ENCODE assay signal across 11 cellular contexts in genomic region chr4:180060159-180060889, GRCh38.
DNase-seq lines count a peak whose midpoint lies in the region; ATAC-seq and TF ChIP-seq lines count a peak whose summit lies in the region.
"Had no signal": no experiment of that assay in that cellular context is flagged by ENCODE, and none has a peak within 500 bp of the region (broad histone marks: within the 10 kb centered on the region; RNA-seq: fewer than 3 reads in every experiment).

No MANE protein-coding gene starts in this region.

- peak overlapping the region in 4 of 5 donors; percentile 25 to 93 (median 63) for H3K27ac ChIP-seq in adrenal gland
- H3K27ac ChIP-seq: SJCRH30 had no signal

- H3K27me3 Mint-ChIP-seq in Caco-2 (ENCODE audit: insufficient read depth, unreplicated experiment), result peaks cover 25% of the 10 kb centered on the region
- H3K27me3 Mint-ChIP-seq in T-helper 2 cell treated with Interferon-gamma antibody and Interleukin-4, amounts not matched to agents 5 μg/mL and 100 μg/mL, for 36 hours (ENCODE audit: low read depth), result peaks cover 38% of the 10 kb centered on the region

- BruUV-seq in Caco-2 (replicated peaks; lab: Mats Ljungman, UMichigan), result no TSS peak

- POLR2A ChIA-PET in Caco-2 (lab: Charles Lee), result no interaction called here

- no peaks in the 10 kb centered on the region for H3K9me3 Mint-ChIP-seq in Caco-2 (ENCODE audit: unreplicated experiment)
- no peaks in the 10 kb centered on the region for H3K9me3 Mint-ChIP-seq in T-helper 2 cell treated with Interferon-gamma antibody and Interleukin-4, amounts not matched to agents 5 μg/mL and 100 μg/mL, for 36 hours

- H3K27me3 ChIP-seq in Caco-2 (replicated peaks; ENCODE audit: control insufficient read depth, insufficient read depth, low read length) (no peaks in the 10 kb centered on the region; the same call in 1 of the 2 replicates), adrenal gland (no peaks in the 10 kb centered on the region)
- H3K27me3 ChIP-seq: SJCRH30 had no signal

- H3K4me1 Mint-ChIP-seq in Caco-2 (ENCODE audit: low read depth, unreplicated experiment), result no peaks in the 10 kb centered on the region
- peaks cover 2% of the 10 kb centered on the region for H3K4me1 Mint-ChIP-seq in T-helper 2 cell treated with Interferon-gamma antibody and Interleukin-4, amounts not matched to agents 5 μg/mL and 100 μg/mL, for 36 hours (ENCODE audit: low read depth)

- in situ Hi-C loops in KBM-7 (cut with MboI; ENCODE audit: low pct_unique_long_range_greater_than_20kb, low sequenced_read_pairs), result no loop called here

- no peaks in the 10 kb centered on the region for H3K36me3 Mint-ChIP-seq in Caco-2 (ENCODE audit: insufficient read depth, unreplicated experiment)
- H3K36me3 Mint-ChIP-seq in T-helper 2 cell treated with Interferon-gamma antibody and Interleukin-4, amounts not matched to agents 5 μg/mL and 100 μg/mL, for 36 hours (ENCODE audit: low read depth), result no peaks in the 10 kb centered on the region

- no peak overlapping the region for H3K4me3 ChIP-seq in Caco-2 (ENCODE audit: low read depth, low read length)
- H3K4me3 ChIP-seq in adrenal gland, result peak overlapping the region in 2 of 4 donors; percentile 41 to 86

- peak; percentile 54 for ATAC-seq in left colon
- ATAC-seq in HG03378 (IDR thresholded peaks at IDR 0.05; ENCODE audit: unreplicated experiment), result no peak

- H3K4me3 Mint-ChIP-seq in Caco-2 (ENCODE audit: unreplicated experiment), result peak overlapping the region; percentile 78
- H3K4me3 Mint-ChIP-seq in T-helper 2 cell treated with Interferon-gamma antibody and Interleukin-4, amounts not matched to agents 5 μg/mL and 100 μg/mL, for 36 hours, result no peak overlapping the region

- DNase-seq in Caco-2 (peak in 1 of 2 experiments; percentile 4), KBM-7 (peak; percentile 45), adrenal gland (no peak), left colon (no peak), DMS79 treated with DMSO at 0.1 percent for 48 hours (lab: John Stamatoyannopoulos, UW) (no peak), epidermal melanocyte (ENCODE audit: insufficient read length, low spot score) (no peak)
- DNase-seq in T-helper 2 cell treated with Interferon-gamma antibody and Interleukin-4, amounts not matched to agents 5 μg/mL and 100 μg/mL, for 36 hours (ENCODE audit: low spot score), result no peak
- DNase-seq: activated T-cell treated with anti-CD3 and anti-CD28 coated beads, Interleukin-2, amount 50 U/mL, for 1 hour; occipital lobe had no signal

- H3K36me3 ChIP-seq in Caco-2 (ENCODE audit: control insufficient read depth, insufficient read depth, low read length), result no peaks in the 10 kb centered on the region
- H3K36me3 ChIP-seq in adrenal gland (replicated peaks in 1 of 2), result no peaks in the 10 kb centered on the region
- H3K36me3 ChIP-seq: SJCRH30 had no signal

- CTCF ChIA-PET in Caco-2 (lab: Charles Lee), result no interaction called here

- no peak overlapping the region for H3K27ac Mint-ChIP-seq in Caco-2 (ENCODE audit: unreplicated experiment)
- H3K27ac Mint-ChIP-seq in T-helper 2 cell treated with Interferon-gamma antibody and Interleukin-4, amounts not matched to agents 5 μg/mL and 100 μg/mL, for 36 hours, result no peak overlapping the region

- TF ChIP-seq POLR2A in adrenal gland (IDR thresholded peaks at IDR 0.05), result no peak

- H3K9me3 ChIP-seq in Caco-2 (no peaks in the 10 kb centered on the region), adrenal gland (replicated peaks in 1 of 3) (no peaks in the 10 kb centered on the region)
- H3K9me3 ChIP-seq: SJCRH30 had no signal

- intact Hi-C loops in Caco-2 (cut with micrococcal nuclease; ENCODE audit: unreplicated experiment), result loop anchor here (1.0 kb wide), 1 partner anchor 91 kb away; no protein-coding TSS in a partner anchor
- intact Hi-C loops in adrenal gland (cut with DNase I), result no loop called here
- intact Hi-C loops in left colon (cut with DNase I, micrococcal nuclease), result no loop called here

- WGBS in adrenal gland, 4 donors, result 9 to 13% (median 11%) methylated on average over 6 of the region's 6 CpGs

- H3K4me1 ChIP-seq in Caco-2 (peaks cover 14% of the 10 kb centered on the region), adrenal gland (replicated peaks in 1 of 2) (peaks cover 0 to 10% of the 10 kb centered on the region in 2 donors)
- H3K4me1 ChIP-seq: SJCRH30 had no signal

- TF ChIP-seq CTCF in Caco-2 (IDR thresholded peaks at IDR 0.05; ENCODE audit: insufficient read depth in 1 of 2, low read depth in 1 of 2, low read length in 1 of 2, severe bottlenecking in 1 of 2, unreplicated experiment in 1 of 2) (peak in 1 of 2 experiments; percentile 36), adrenal gland (IDR thresholded peaks at IDR 0.05) (peak in 5 of 6 experiments; percentile 5 to 39 (median 35))
